ENCODE assay signal across 8 cellular contexts in the genomic region with DNA sequence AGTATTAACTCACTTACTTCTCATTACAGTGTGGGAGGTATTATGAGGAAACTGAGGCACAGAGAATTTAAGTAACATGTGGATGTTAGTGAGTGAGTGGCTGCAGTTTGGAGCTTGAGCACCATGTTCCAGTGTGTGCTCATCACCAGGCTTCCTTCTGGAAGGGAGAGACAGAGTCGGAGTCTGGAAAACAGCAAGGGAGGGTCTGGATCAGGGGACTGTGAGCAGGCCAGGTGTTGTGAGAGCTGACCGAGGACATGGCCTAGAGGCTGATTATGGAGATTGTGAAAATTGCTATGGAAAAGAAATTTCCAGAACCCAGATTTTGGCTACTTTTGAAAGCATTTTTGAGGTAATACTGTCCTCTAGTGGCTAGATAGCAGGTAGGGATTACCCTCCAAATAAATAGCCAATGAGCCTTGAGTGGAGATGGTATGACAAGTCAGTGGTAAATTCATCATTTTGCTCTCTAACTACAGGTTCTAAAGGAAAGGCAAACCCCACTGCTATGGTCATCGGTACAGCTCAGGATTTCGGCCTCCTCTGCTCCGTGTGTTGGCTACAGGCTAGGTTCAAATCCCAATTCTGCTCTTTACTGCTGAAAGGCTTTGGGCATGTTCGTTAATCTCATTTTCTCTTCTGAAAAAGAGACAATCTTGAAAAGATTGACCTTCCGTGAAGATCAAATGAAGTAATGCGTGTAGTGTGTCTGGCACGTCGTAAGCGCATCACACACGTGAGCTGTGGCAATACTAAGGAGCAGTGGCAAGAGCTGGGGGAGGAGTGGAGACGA. TPM values are rescaled to one million over a fixed set of nuclear protein-coding genes. Genes with fewer than 3 reads are reported as not detected.
DNase-seq lines count a peak whose midpoint lies in the region; ATAC-seq and TF ChIP-seq lines count a peak whose summit lies in the region.

No MANE protein-coding gene starts in this region.

- intact Hi-C loops in breast epithelium (cut with DNase I; ENCODE audit: low total_unique reads) = no loop called here
- intact Hi-C loops in lower lobe of right lung (cut with DNase I) = no loop called here

- ATAC-seq in lower lobe of right lung (no peak), HG03460 (IDR thresholded peaks at IDR 0.05; ENCODE audit: unreplicated experiment) (no peak)

- H3K4me3 ChIP-seq in breast epithelium (no peak overlapping the region), lower lobe of right lung (no peak overlapping the region)

- H3K27me3 ChIP-seq in breast epithelium (no peaks in the 10 kb centered on the region), lower lobe of right lung (ENCODE audit: low read depth) (no peaks in the 10 kb centered on the region)

- H3K9me3 ChIP-seq in breast epithelium (no peaks in the 10 kb centered on the region), lower lobe of right lung (no peaks in the 10 kb centered on the region)

- no peak for TF ChIP-seq POLR2A in breast epithelium (IDR thresholded peaks at IDR 0.05)

- H3K4me1 ChIP-seq in breast epithelium (no peaks in the 10 kb centered on the region), lower lobe of right lung (no peaks in the 10 kb centered on the region)

- DNase-seq in NCI-H345 (lab: John Stamatoyannopoulos, UW) = peak; percentile 18
- DNase-seq in NCI-H345 treated with DMSO at 0.1 percent for 48 hours (lab: John Stamatoyannopoulos, UW; ENCODE audit: unreplicated experiment) = no peak
- peak; percentile 40 for DNase-seq in NAMALWA (ENCODE audit: low spot score)
- no peak for DNase-seq in breast epithelium (ENCODE audit: low spot score in 2 of 2)
- DNase-seq in lower lobe of right lung = no peak
- no peak for DNase-seq in activated T-cell treated with anti-CD3 and anti-CD28 coated beads, Interleukin-2, amount 50 U/mL, for 48 hours
- DNase-seq in NCI-H1930 (lab: John Stamatoyannopoulos, UW) = no peak

- H3K36me3 ChIP-seq in breast epithelium (no peaks in the 10 kb centered on the region), lower lobe of right lung (no peaks in the 10 kb centered on the region)

- TF ChIP-seq CTCF in breast epithelium (IDR thresholded peaks at IDR 0.05) (peak; percentile 64 to 92 (median 79)), lower lobe of right lung (IDR thresholded peaks at IDR 0.05) (peak; percentile 67)

- H3K27ac ChIP-seq in breast epithelium (no peak overlapping the region), lower lobe of right lung (no peak overlapping the region)

RNA-seq across cellular contexts. Expression of a gene that starts 1.1 kb away (rescaled TPM):
- total RNA-seq in breast epithelium (under 1 TPM in 1 of 3 donors, not detected in 2; 0.66 TPM), lower lobe of right lung (not detected)

RNA-seq across cellular contexts. Expression of a gene that starts 47.4 kb away (rescaled TPM):
- total RNA-seq in breast epithelium = not detected
- total RNA-seq in lower lobe of right lung = not detected

Comparison
In these comparisons a context has a peak if more than half of its experiments do, and no peak if none do; other contexts are left out.
1. DNase-seq: peak in NCI-H345 (single experiment) and NAMALWA (single experiment); none in NCI-H345 treated with DMSO at 0.1 percent for 48 hours (single experiment), breast epithelium (0 of 2), lower lobe of right lung (single experiment), activated T-cell treated with anti-CD3 and anti-CD28 coated beads, Interleukin-2, amount 50 U/mL, for 48 hours (0 of 2) and NCI-H1930 (0 of 2).